ENCODE assay signal across 1 cellular context in genomic region chr1:192261476-192261875, GRCh38.
TF ChIP-seq lines count a peak whose summit lies in the region.

No MANE protein-coding gene starts in this region.

TF ChIP-seq in HCT116, 20 proteins besides CTCF, POLR2A, EP300 and RAD21 (continued from another document):
- no peak for TF ChIP-seq ZBTB33 (IDR thresholded peaks at IDR 0.05; ENCODE audit: extremely low read depth, insufficient replicate concordance, low read length)
- TF ChIP-seq SIN3A (IDR thresholded peaks at IDR 0.05; ENCODE audit: low read depth) = no peak
- no peak for TF ChIP-seq REST (IDR thresholded peaks at IDR 0.05; ENCODE audit: low read depth)
- no peak for TF ChIP-seq ELF1 (IDR thresholded peaks at IDR 0.05; ENCODE audit: borderline replicate concordance, low read depth)
- TF ChIP-seq TCF7L2 (IDR thresholded peaks at IDR 0.05; ENCODE audit: borderline replicate concordance, extremely low read depth, insufficient read depth, insufficient read length) = no peak
- no peak for TF ChIP-seq SRF (IDR thresholded peaks at IDR 0.05; ENCODE audit: low read depth)
